Comparison of ENCODE assay signal across 1 cellular context in genomic region chr16:83899978-83900377, GRCh38.
TF ChIP-seq lines count a peak whose summit lies in the region.

No MANE protein-coding gene starts in this region.

TF ChIP-seq in GM23338, 12 proteins besides CTCF, POLR2A, EP300 and RAD21 (continued from another document):
- TF ChIP-seq ZNF462 (CRISPR knock-in tag; IDR thresholded peaks at IDR 0.05) (no peak), EZH2 (IDR thresholded peaks at IDR 0.05; ENCODE audit: low read depth, unreplicated experiment) (no peak), JUNB (IDR thresholded peaks at IDR 0.05; ENCODE audit: unreplicated experiment) (no peak), ETS1 (IDR thresholded peaks at IDR 0.05) (no peak), CREB1 (CRISPR knock-in tag; IDR thresholded peaks at IDR 0.05; ENCODE audit: low read depth) (no peak), NANOG (IDR thresholded peaks at IDR 0.05; ENCODE audit: borderline replicate concordance) (no peak), REST (IDR thresholded peaks at IDR 0.05; ENCODE audit: unreplicated experiment) (no peak)
